24 cellular contexts compared by ENCODE assay signal in genomic region chr13:49459580-49459979, GRCh38. TPM values are rescaled to one million over a fixed set of nuclear protein-coding genes. Genes with fewer than 3 reads are reported as not detected.
A peak's percentile ranks its signal among the peaks of the same experiment; 100 is the strongest.
DNase-seq lines count a peak whose midpoint lies in the region; ATAC-seq lines count a peak whose summit lies in the region.
"Had no signal": no experiment of that assay in that cellular context is flagged by ENCODE, and none has a peak within 500 bp of the region (broad histone marks: within the 10 kb centered on the region; RNA-seq: fewer than 3 reads in every experiment).

No MANE protein-coding gene starts in this region.

- ATAC-seq in activated CD8-positive, alpha-beta memory T cell treated with anti-CD3 and anti-CD28 coated beads, Interleukin-2, amount 10 ng/mL, durations not matched to agents 7 days and 5 days, result peak; percentile 47
- ATAC-seq in GM21447 (IDR thresholded peaks at IDR 0.05; ENCODE audit: unreplicated experiment) (peak; percentile 48), HG02981 (IDR thresholded peaks at IDR 0.05; ENCODE audit: unreplicated experiment) (peak; percentile 56)
- ATAC-seq in stimulated activated effector memory CD8-positive, alpha-beta T cell treated with anti-CD3 and anti-CD28 coated beads, Interleukin-12 subunit alpha, Interleukin-12 subunit beta, amount 100 ng/mL, for 72 hours, result peak; percentile 61
- ATAC-seq: CD8-positive, alpha-beta T cell; HCT116; T-cell had no signal

- H3K27ac Mint-ChIP-seq in activated CD8-positive, alpha-beta memory T cell treated with anti-CD3 and anti-CD28 coated beads, Interleukin-2, amount 10 ng/mL, durations not matched to agents 7 days and 5 days, result no peak overlapping the region
- no peak overlapping the region for H3K27ac Mint-ChIP-seq in stimulated activated effector memory CD8-positive, alpha-beta T cell treated with anti-CD3 and anti-CD28 coated beads, Interleukin-12 subunit alpha, Interleukin-12 subunit beta, amount 100 ng/mL, for 72 hours
- H3K27ac Mint-ChIP-seq: CD8-positive, alpha-beta T cell; T-cell; T-helper 2 cell treated with Interferon-gamma antibody and Interleukin-4, amounts not matched to agents 5 μg/mL and 100 μg/mL, for 36 hours had no signal

- CTCF ChIA-PET in activated CD8-positive, alpha-beta memory T cell treated with anti-CD3 and anti-CD28 coated beads, Interleukin-2, amount 10 ng/mL, durations not matched to agents 7 days and 5 days (lab: Charles Lee), result interaction anchor here (1.0 to 1.5 kb wide), 2 partner anchors 13 to 15 kb away, joined by 3 to 5 read pairs; partner anchors contain the start of genes CAB39L and SETDB2

- DNase-seq in activated CD8-positive, alpha-beta memory T cell treated with anti-CD3 and anti-CD28 coated beads, Interleukin-2, amount 10 ng/mL, durations not matched to agents 7 days and 5 days, result no peak
- no peak for DNase-seq in activated CD8-positive, alpha-beta memory T cell treated with anti-CD3 and anti-CD28 coated beads for 24 hours
- DNase-seq in stimulated activated effector memory CD8-positive, alpha-beta T cell treated with anti-CD3 and anti-CD28 coated beads, Interleukin-12 subunit alpha, Interleukin-12 subunit beta, amount 100 ng/mL, for 72 hours (ENCODE audit: low spot score in 2 of 2), result no peak
- no peak for DNase-seq in GF-D8 (lab: John Stamatoyannopoulos, UW)
- no peak for DNase-seq in retina
- no peak for DNase-seq in DMS79 treated with DMSO at 0.1 percent for 48 hours (lab: John Stamatoyannopoulos, UW)
- DNase-seq: AML-193; C1 segment of cervical spinal cord; Calu3; CD8-positive, alpha-beta T cell; GDM1; Kasumi-1; NCI-H1694 treated with DMSO at 0.1 percent for 48 hours; NCI-H2081 treated with DMSO at 0.1 percent for 48 hours; NCI-H2171 treated with DMSO at 0.1 percent for 48 hours; NCI-H524 treated with DMSO at 0.1 percent for 48 hours; NCI-H82; Peyer's patch; SJCRH30; T-cell had no signal

- H3K36me3 Mint-ChIP-seq in activated CD8-positive, alpha-beta memory T cell treated with anti-CD3 and anti-CD28 coated beads, Interleukin-2, amount 10 ng/mL, durations not matched to agents 7 days and 5 days, result peaks cover 51% of the 10 kb centered on the region
- H3K36me3 Mint-ChIP-seq in stimulated activated effector memory CD8-positive, alpha-beta T cell treated with anti-CD3 and anti-CD28 coated beads, Interleukin-12 subunit alpha, Interleukin-12 subunit beta, amount 100 ng/mL, for 72 hours, result peaks cover 46% of the 10 kb centered on the region

- peaks cover 8% of the 10 kb centered on the region for H3K9me3 Mint-ChIP-seq in activated CD8-positive, alpha-beta memory T cell treated with anti-CD3 and anti-CD28 coated beads, Interleukin-2, amount 10 ng/mL, durations not matched to agents 7 days and 5 days (ENCODE audit: low read depth)
- H3K9me3 Mint-ChIP-seq in stimulated activated effector memory CD8-positive, alpha-beta T cell treated with anti-CD3 and anti-CD28 coated beads, Interleukin-12 subunit alpha, Interleukin-12 subunit beta, amount 100 ng/mL, for 72 hours, result no peaks in the 10 kb centered on the region

- no peaks in the 10 kb centered on the region for H3K27me3 Mint-ChIP-seq in activated CD8-positive, alpha-beta memory T cell treated with anti-CD3 and anti-CD28 coated beads, Interleukin-2, amount 10 ng/mL, durations not matched to agents 7 days and 5 days
- H3K27me3 Mint-ChIP-seq: T-cell had no signal

- H3K4me3 Mint-ChIP-seq in activated CD8-positive, alpha-beta memory T cell treated with anti-CD3 and anti-CD28 coated beads, Interleukin-2, amount 10 ng/mL, durations not matched to agents 7 days and 5 days, result no peak overlapping the region
- H3K4me3 Mint-ChIP-seq in stimulated activated effector memory CD8-positive, alpha-beta T cell treated with anti-CD3 and anti-CD28 coated beads, Interleukin-12 subunit alpha, Interleukin-12 subunit beta, amount 100 ng/mL, for 72 hours, result no peak overlapping the region
- H3K4me3 Mint-ChIP-seq: CD8-positive, alpha-beta T cell; T-cell; T-helper 2 cell treated with Interferon-gamma antibody and Interleukin-4, amounts not matched to agents 5 μg/mL and 100 μg/mL, for 36 hours had no signal

- H3K4me1 Mint-ChIP-seq in activated CD8-positive, alpha-beta memory T cell treated with anti-CD3 and anti-CD28 coated beads, Interleukin-2, amount 10 ng/mL, durations not matched to agents 7 days and 5 days, result peaks cover 26% of the 10 kb centered on the region
- H3K4me1 Mint-ChIP-seq in stimulated activated effector memory CD8-positive, alpha-beta T cell treated with anti-CD3 and anti-CD28 coated beads, Interleukin-12 subunit alpha, Interleukin-12 subunit beta, amount 100 ng/mL, for 72 hours, result peaks cover 8% of the 10 kb centered on the region

RNA-seq across cellular contexts. Expression of gene SETDB2, which starts 15.5 kb away (rescaled TPM):
- total RNA-seq in activated CD8-positive, alpha-beta memory T cell treated with anti-CD3 and anti-CD28 coated beads, Interleukin-2, amount 10 ng/mL, durations not matched to agents 7 days and 5 days, result 10 to 100 TPM; 14.3 to 18.0 TPM

RNA-seq across cellular contexts. Expression of gene CAB39L, which starts 15.7 kb away (rescaled TPM):
- total RNA-seq in activated CD8-positive, alpha-beta memory T cell treated with anti-CD3 and anti-CD28 coated beads, Interleukin-2, amount 10 ng/mL, durations not matched to agents 7 days and 5 days, result 1 to 10 TPM; 4.0 to 4.3 TPM

RNA-seq across cellular contexts. Expression of gene PHF11, which starts 36.2 kb away (rescaled TPM):
- total RNA-seq in activated CD8-positive, alpha-beta memory T cell treated with anti-CD3 and anti-CD28 coated beads, Interleukin-2, amount 10 ng/mL, durations not matched to agents 7 days and 5 days, result 100 to 1,000 TPM in 1 of 2 experiments, 10 to 100 TPM in 1; 79.6 to 129 TPM
- total RNA-seq: SJCRH30 had no signal
